ENCODE assay signal across 8 cellular contexts in genomic region chr10:31321396-31321941, GRCh38. TPM values are rescaled to one million over a fixed set of nuclear protein-coding genes. Genes with fewer than 3 reads are reported as not detected.
A peak's percentile ranks its signal among the peaks of the same experiment; 100 is the strongest.
DNase-seq lines count a peak whose midpoint lies in the region; ATAC-seq and TF ChIP-seq lines count a peak whose summit lies in the region.

No MANE protein-coding gene starts in this region.

- H2AFZ ChIP-seq in KMS-11 (ENCODE audit: low read depth) = peak overlapping the region; percentile 65; the same call in 1 of the 2 replicates

- H3K27me3 Mint-ChIP-seq in activated naive CD4-positive, alpha-beta T cell treated with anti-CD3 and anti-CD28 coated beads, Interleukin-2, amount 50 U/mL, for 24 hours = no peaks in the 10 kb centered on the region

- H3K9me3 Mint-ChIP-seq in activated naive CD4-positive, alpha-beta T cell treated with anti-CD3 and anti-CD28 coated beads, Interleukin-2, amount 50 U/mL, for 24 hours = no peaks in the 10 kb centered on the region

- H3K4me1 ChIP-seq in KMS-11 (ENCODE audit: low read depth, poor library complexity, severe bottlenecking) = peaks cover 39% of the 10 kb centered on the region
- peaks cover 15 to 51% of the 10 kb centered on the region in 2 donors for H3K4me1 ChIP-seq in thoracic aorta (ENCODE audit: control insufficient read depth in 1 of 2, low read depth in 2 of 2)

- H3K36me3 ChIP-seq in KMS-11 (ENCODE audit: insufficient read depth) = no peaks in the 10 kb centered on the region
- no peaks in the 10 kb centered on the region for H3K36me3 ChIP-seq in kidney epithelial cell (ENCODE audit: control insufficient read depth, insufficient read depth, low read length)
- no peaks in the 10 kb centered on the region for H3K36me3 ChIP-seq in thoracic aorta

- peaks cover 74% of the 10 kb centered on the region for H3K79me2 ChIP-seq in KMS-11 (ENCODE audit: insufficient read depth, low read depth)

- H3K9ac ChIP-seq in KMS-11 = peak overlapping the region; percentile 64

- peaks cover 13% of the 10 kb centered on the region; the same call in 1 of the 2 replicates for H4K20me1 ChIP-seq in KMS-11 (ENCODE audit: insufficient read depth)

- in situ Hi-C loops in Caki2 (cut with HindIII; ENCODE audit: low pct_unique_long_range_greater_than_20kb, low sequenced_read_pairs) = no loop called here

- TF ChIP-seq CTCF in KMS-11 (conservative IDR thresholded peaks at IDR 0.05; ENCODE audit: low read depth, low read length) = no peak
- no peak for TF ChIP-seq CTCF in kidney epithelial cell (IDR thresholded peaks at IDR 0.05; ENCODE audit: insufficient read depth, low read length, poor library complexity, severe bottlenecking)
- no peak for TF ChIP-seq CTCF in thoracic aorta (IDR thresholded peaks at IDR 0.05)

- peak overlapping the region; percentile 99 for H3K4me2 ChIP-seq in KMS-11

- H3K36me3 Mint-ChIP-seq in activated naive CD4-positive, alpha-beta T cell treated with anti-CD3 and anti-CD28 coated beads, Interleukin-2, amount 50 U/mL, for 24 hours = no peaks in the 10 kb centered on the region

- no peaks in the 10 kb centered on the region for H3K9me3 ChIP-seq in thoracic aorta

- DNase-seq in Caki2 (ENCODE audit: low read depth) (peak; percentile 29), kidney epithelial cell (ENCODE audit: low read depth) (no peak), thoracic aorta (ENCODE audit: low spot score) (no peak), H4 (ENCODE audit: low spot score) (no peak)

- peak overlapping the region; percentile 95 for H3K4me3 Mint-ChIP-seq in activated naive CD4-positive, alpha-beta T cell treated with anti-CD3 and anti-CD28 coated beads, Interleukin-2, amount 50 U/mL, for 24 hours

- H3K27ac Mint-ChIP-seq in activated naive CD4-positive, alpha-beta T cell treated with anti-CD3 and anti-CD28 coated beads, Interleukin-2, amount 50 U/mL, for 24 hours = peak overlapping the region; percentile 92

- H3K27me3 ChIP-seq in KMS-11 (ENCODE audit: insufficient read depth, low read depth) (no peaks in the 10 kb centered on the region), kidney epithelial cell (ENCODE audit: control insufficient read depth, insufficient read depth, low read length) (no peaks in the 10 kb centered on the region), thoracic aorta (replicated peaks; ENCODE audit: insufficient read depth) (no peaks in the 10 kb centered on the region)

- peaks cover 70% of the 10 kb centered on the region for H3K4me1 Mint-ChIP-seq in activated naive CD4-positive, alpha-beta T cell treated with anti-CD3 and anti-CD28 coated beads, Interleukin-2, amount 50 U/mL, for 24 hours

- H3K27ac ChIP-seq in KMS-11 (peak overlapping the region; percentile 87), thoracic aorta (peak overlapping the region; percentile 95 to 98)

- no peak for ATAC-seq in thoracic aorta (ENCODE audit: insufficient number of reproducible peaks, low FRiP score, low read depth)
- ATAC-seq in GM19328 (IDR thresholded peaks at IDR 0.05; ENCODE audit: unreplicated experiment) = no peak
- no peak for ATAC-seq in HG03342 (IDR thresholded peaks at IDR 0.05; ENCODE audit: unreplicated experiment)

- H3K4me3 ChIP-seq in KMS-11 (IDR thresholded peaks at IDR 0.05; ENCODE audit: insufficient read depth, low read depth, low read length) (no peak overlapping the region), kidney epithelial cell (ENCODE audit: low read depth, low read length) (peak overlapping the region; percentile 97), thoracic aorta (peak overlapping the region; percentile 94)

RNA-seq across cellular contexts. Expression of gene ZEB1, which starts 2.5 kb away (rescaled TPM):
- total RNA-seq in Caki2 (2014; rRNA removed; shearing (Covaris generic); ENCODE audit: low replicate concordance) = 10.3 and 20.4 TPM in 2 replicates
- total RNA-seq in kidney epithelial cell (8.5 and 10.8 TPM in 2 replicates), thoracic aorta (100 to 1,000 TPM; 101 to 179 TPM)
- 10.6 and 12.2 TPM in 2 replicates for total RNA-seq in H4 (2014; rRNA removed; shearing (Covaris generic))
